Comparison of ENCODE assay signal across 1 cellular context in genomic region chr17:36885161-36885735, GRCh38.
A peak's percentile ranks its signal among the peaks of the same experiment; 100 is the strongest.
TF ChIP-seq lines count a peak whose summit lies in the region.

No MANE protein-coding gene starts in this region.

TF ChIP-seq in K562, 482 proteins besides CTCF, POLR2A, EP300 and RAD21 (continued from another document):
- TF ChIP-seq TFE3 (CRISPR knock-in tag; IDR thresholded peaks at IDR 0.05) (no peak), FOXA3 (CRISPR knock-in tag; conservative IDR thresholded peaks at IDR 0.05 in 1 of 2, IDR thresholded peaks at IDR 0.05 in 1 of 2) (peak in 1 of 2 experiments; percentile 42; a peak in 1 of 4 replicates), DNMT1 (IDR thresholded peaks at IDR 0.05) (no peak), HES1 (IDR thresholded peaks at IDR 0.05; ENCODE audit: low read depth) (peak; percentile 90), SOX6 (IDR thresholded peaks at IDR 0.05) (peak; percentile 30; the same call in 1 of the 2 replicates), TEAD4 (IDR thresholded peaks at IDR 0.05; ENCODE audit: low read length) (peak; percentile 25; the same call in 1 of the 2 replicates), TEAD4 (CRISPR knock-in tag; IDR thresholded peaks at IDR 0.05; ENCODE audit: borderline replicate concordance) (no peak)
TF ChIP-seq in K562: peak in this region for 5.
